8 cellular contexts compared by ENCODE assay signal in genomic region chr11:12813371-12814225, GRCh38.
DNase-seq lines count a peak whose midpoint lies in the region; ATAC-seq and TF ChIP-seq lines count a peak whose summit lies in the region.

No MANE protein-coding gene starts in this region.

- in situ Hi-C loops in GM23248 (cut with MboI), result no loop called here

- H3K27me3 ChIP-seq in GM23248 (replicated peaks; ENCODE audit: insufficient read depth) (no peaks in the 10 kb centered on the region), adrenal gland (no peaks in the 10 kb centered on the region)

- peaks cover 70% of the 10 kb centered on the region for H3K4me1 ChIP-seq in GM23248 (ENCODE audit: insufficient read depth)
- peaks cover 20 to 30% of the 10 kb centered on the region in 2 donors for H3K4me1 ChIP-seq in adrenal gland (replicated peaks in 1 of 2)

- peak; percentile 62 for ATAC-seq in left ventricle myocardium superior
- ATAC-seq in GM18868 (IDR thresholded peaks at IDR 0.05; ENCODE audit: unreplicated experiment), result no peak

- H3F3A ChIP-seq in GM23248 (ENCODE audit: insufficient read depth), result peaks cover 57% of the 10 kb centered on the region

- H3K9me3 Mint-ChIP-seq in activated T-cell treated with anti-CD3 and anti-CD28 coated beads, Interleukin-2, amount 50 U/mL, for 24 hours, result no peaks in the 10 kb centered on the region

- TF ChIP-seq POLR2A in adrenal gland (IDR thresholded peaks at IDR 0.05), result no peak

- H2AFZ ChIP-seq in GM23248, result no peak overlapping the region

- peak in 2 of 6 experiments; percentile 17 to 22 for TF ChIP-seq CTCF in adrenal gland (IDR thresholded peaks at IDR 0.05)

- H3K36me3 Mint-ChIP-seq in activated T-cell treated with anti-CD3 and anti-CD28 coated beads, Interleukin-2, amount 50 U/mL, for 24 hours (ENCODE audit: low read depth), result no peaks in the 10 kb centered on the region

- intact Hi-C loops in adrenal gland (cut with DNase I), result loop anchor here (10.0 kb wide), 2 partner anchors 71 to 139 kb away; partner anchors contain the start of gene TEAD1 (in 2 of the 2)
- intact Hi-C loops in left ventricle myocardium superior (cut with micrococcal nuclease), result no loop called here

- H3K27me3 Mint-ChIP-seq in activated T-cell treated with anti-CD3 and anti-CD28 coated beads, Interleukin-2, amount 50 U/mL, for 24 hours, result peaks cover 58% of the 10 kb centered on the region

- no peak overlapping the region for H3K27ac Mint-ChIP-seq in activated T-cell treated with anti-CD3 and anti-CD28 coated beads, Interleukin-2, amount 50 U/mL, for 24 hours

- H3K9me3 ChIP-seq in GM23248 (ENCODE audit: low read depth) (no peaks in the 10 kb centered on the region), adrenal gland (replicated peaks in 1 of 3) (no peaks in the 10 kb centered on the region)

- H3K36me3 ChIP-seq in GM23248 (ENCODE audit: low read depth), result no peaks in the 10 kb centered on the region
- no peaks in the 10 kb centered on the region for H3K36me3 ChIP-seq in adrenal gland (replicated peaks in 1 of 2)

- H3K4me2 ChIP-seq in GM23248 (ENCODE audit: unreplicated experiment), result peak overlapping the region; percentile 59

- H3K27ac ChIP-seq in GM23248 (peak overlapping the region; percentile 57), adrenal gland (peak overlapping the region in 2 of 5 donors; percentile 74 to 86)

- WGBS in GM23248 (ENCODE audit: low coverage in 1 of 2, low lambda C conversion rate in 2 of 2, missing lambda C conversion rate in 2 of 2), 2 experiments, result 67 to 72% methylated on average over 9 of the region's 9 CpGs
- 34 to 65% (median 48%) methylated on average over 8 to 9 of the region's 9 CpGs for WGBS in adrenal gland, 4 donors

- H3K79me2 ChIP-seq in GM23248 (ENCODE audit: insufficient read depth), result peaks cover 99% of the 10 kb centered on the region

- no peaks in the 10 kb centered on the region for H3K9me2 ChIP-seq in GM23248 (ENCODE audit: insufficient read depth)

- H3K4me1 Mint-ChIP-seq in activated T-cell treated with anti-CD3 and anti-CD28 coated beads, Interleukin-2, amount 50 U/mL, for 24 hours (ENCODE audit: low read depth), result peaks cover 4% of the 10 kb centered on the region

- peaks cover 38% of the 10 kb centered on the region for H4K20me1 ChIP-seq in GM23248 (ENCODE audit: insufficient read depth)

- DNase-seq in GM23248 (peak; percentile 45), adrenal gland (peak in 6 of 7 donors; percentile 41 to 67 (median 57)), left ventricle myocardium superior (no peak), renal cortical epithelial cell (ENCODE audit: low read depth) (peak; percentile 76), DMS79 treated with DMSO at 0.1 percent for 48 hours (lab: John Stamatoyannopoulos, UW) (no peak), NCI-H1694 treated with DMSO at 0.1 percent for 48 hours (lab: John Stamatoyannopoulos, UW) (no peak)
- DNase-seq in activated T-cell treated with anti-CD3 and anti-CD28 coated beads, Interleukin-2, amount 50 U/mL, for 24 hours, result no peak

- H3K4me3 ChIP-seq in GM23248, result no peak overlapping the region
- H3K4me3 ChIP-seq in adrenal gland, result no peak overlapping the region

- peak overlapping the region; percentile 43 for H3K9ac ChIP-seq in GM23248

- no peak overlapping the region for H3K4me3 Mint-ChIP-seq in activated T-cell treated with anti-CD3 and anti-CD28 coated beads, Interleukin-2, amount 50 U/mL, for 24 hours

Comparison
In these comparisons a context has a peak if more than half of its experiments do, and no peak if none do; other contexts are left out.
1. DNase-seq: peak in GM23248 (single experiment), adrenal gland (6 of 7) and renal cortical epithelial cell (single experiment); none in left ventricle myocardium superior (single experiment), DMS79 treated with DMSO at 0.1 percent for 48 hours (single experiment), activated T-cell treated with anti-CD3 and anti-CD28 coated beads, Interleukin-2, amount 50 U/mL, for 24 hours (single experiment) and NCI-H1694 treated with DMSO at 0.1 percent for 48 hours (single experiment).